8 cellular contexts compared by ENCODE assay signal in the genomic region with DNA sequence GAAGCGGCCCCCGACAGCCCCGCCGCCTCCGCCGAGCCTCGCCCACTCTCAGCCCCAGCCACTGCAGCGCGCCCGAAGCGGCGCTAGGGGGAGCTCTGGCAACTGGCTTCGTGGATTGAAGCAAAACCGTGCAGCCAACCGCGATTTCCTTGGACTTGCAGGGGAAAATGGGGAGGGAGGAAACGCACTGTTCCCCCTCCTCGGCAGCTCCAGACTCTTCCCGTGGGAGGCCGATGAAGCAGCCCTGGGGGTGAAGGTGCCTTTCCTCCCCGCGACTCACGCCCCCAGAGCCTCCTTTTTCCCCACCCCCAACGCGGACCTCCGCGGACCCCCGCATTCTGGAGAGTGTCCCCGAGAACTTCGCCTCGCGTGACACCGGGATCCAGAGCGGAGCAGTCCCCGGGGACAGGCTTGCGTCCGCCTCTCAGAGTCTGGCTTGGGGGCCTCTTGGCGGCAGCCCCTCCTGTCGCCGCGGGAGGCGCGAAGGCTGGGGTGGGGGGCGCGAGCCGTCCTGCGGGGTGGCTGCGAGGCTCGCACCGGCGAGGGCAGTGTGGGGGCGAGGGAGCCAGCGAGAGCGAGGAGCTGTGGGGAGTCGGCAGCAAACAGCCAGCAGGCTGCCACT. TPM values are rescaled to one million over a fixed set of nuclear protein-coding genes. Genes with fewer than 3 reads are reported as not detected.
DNase-seq lines count a peak whose midpoint lies in the region; ATAC-seq and TF ChIP-seq lines count a peak whose summit lies in the region.

No MANE protein-coding gene starts in this region.

- H3K4me1 Mint-ChIP-seq in activated CD4-positive, alpha-beta T cell treated with anti-CD3 and anti-CD28 coated beads, Interleukin-2, amount 10 ng/mL, durations not matched to agents 7 days and 5 days = peaks cover 32% of the 10 kb centered on the region

- H3K36me3 ChIP-seq in colonic mucosa = no peaks in the 10 kb centered on the region

- H3K4me1 ChIP-seq in colonic mucosa = peaks cover 12% of the 10 kb centered on the region

- H3K27me3 Mint-ChIP-seq in activated CD4-positive, alpha-beta T cell treated with anti-CD3 and anti-CD28 coated beads, Interleukin-2, amount 10 ng/mL, durations not matched to agents 7 days and 5 days = peaks cover 19% of the 10 kb centered on the region

- no peaks in the 10 kb centered on the region for H3K27me3 ChIP-seq in colonic mucosa

- peak overlapping the region; percentile 72 for H3K27ac Mint-ChIP-seq in activated CD4-positive, alpha-beta T cell treated with anti-CD3 and anti-CD28 coated beads, Interleukin-2, amount 10 ng/mL, durations not matched to agents 7 days and 5 days

- TF ChIP-seq CTCF in colonic mucosa (IDR thresholded peaks at IDR 0.05) = peak; percentile 94

- no peaks in the 10 kb centered on the region for H3K9me3 Mint-ChIP-seq in activated CD4-positive, alpha-beta T cell treated with anti-CD3 and anti-CD28 coated beads, Interleukin-2, amount 10 ng/mL, durations not matched to agents 7 days and 5 days

- H3K9ac ChIP-seq in colonic mucosa (ENCODE audit: low read depth in 2 of 2, low read length in 2 of 2) = peak overlapping the region; percentile 83 to 97

- peak; percentile 88 for DNase-seq in ACHN
- peak; percentile 92 for DNase-seq in H4 (ENCODE audit: low spot score)
- DNase-seq in NCI-H460 (ENCODE audit: extremely low read depth, low read depth) = peak; percentile 88
- DNase-seq in activated CD4-positive, alpha-beta T cell treated with anti-CD3 and anti-CD28 coated beads, Interleukin-2, amount 10 ng/mL, durations not matched to agents 7 days and 5 days = peak; percentile 83
- DNase-seq in colonic mucosa = peak; percentile 95
- DNase-seq in left kidney (ENCODE audit: low read depth, low spot score) = peak; percentile 96
- peak; percentile 53 to 71 (median 64) for DNase-seq in stimulated activated CD4-positive, alpha-beta T cell treated with anti-CD3 and anti-CD28 coated beads, Interleukin-1b, Interleukin-23, amount 100 ng/mL, for 24 hours (ENCODE audit: low read depth in 4 of 4, low spot score in 1 of 4)

- CTCF ChIA-PET in activated CD4-positive, alpha-beta T cell treated with anti-CD3 and anti-CD28 coated beads, Interleukin-2, amount 10 ng/mL, durations not matched to agents 7 days and 5 days (lab: Charles Lee) = interaction anchor here (0.6 to 4.3 kb wide), 37 partner anchors 9 to 620 kb away, joined by 3 to 32 read pairs (median 4); a partner anchor contains a TSS

- no peak for ATAC-seq in HG03095 (IDR thresholded peaks at IDR 0.05; ENCODE audit: unreplicated experiment)

- H3K4me3 Mint-ChIP-seq in activated CD4-positive, alpha-beta T cell treated with anti-CD3 and anti-CD28 coated beads, Interleukin-2, amount 10 ng/mL, durations not matched to agents 7 days and 5 days = peak overlapping the region; percentile 73

- H3K4me3 ChIP-seq in colonic mucosa = peak overlapping the region; percentile 73

- H3K36me3 Mint-ChIP-seq in activated CD4-positive, alpha-beta T cell treated with anti-CD3 and anti-CD28 coated beads, Interleukin-2, amount 10 ng/mL, durations not matched to agents 7 days and 5 days (ENCODE audit: low read depth) = no peaks in the 10 kb centered on the region

- intact Hi-C loops in colonic mucosa (cut with DNase I) = loop anchor here (5.0 kb wide), 1 partner anchor 308 kb away; no protein-coding TSS in a partner anchor

- H3K27ac ChIP-seq in colonic mucosa = peak overlapping the region; percentile 98

- POLR2A ChIA-PET in activated CD4-positive, alpha-beta T cell treated with anti-CD3 and anti-CD28 coated beads, Interleukin-2, amount 10 ng/mL, durations not matched to agents 7 days and 5 days (lab: Charles Lee) = no interaction called here

- H3K9me3 ChIP-seq in colonic mucosa = no peaks in the 10 kb centered on the region

- in situ Hi-C loops in ACHN (cut with HindIII; ENCODE audit: low pct_ligation_motif_present, low pct_unique_long_range_greater_than_20kb, low sequenced_read_pairs) = no loop called here

RNA-seq across cellular contexts. Expression of a gene that starts 3.8 kb away (rescaled TPM):
- total RNA-seq in H4 (2014; rRNA removed; shearing (Covaris generic)) = 12.9 and 24.3 TPM in 2 replicates
- total RNA-seq in NCI-H460 (2014; rRNA removed; shearing (Covaris generic)) = 31.1 and 40.5 TPM in 2 replicates
- polyA plus RNA-seq in NCI-H460 (2014; cell fraction: nucleus; rRNA removed) = 44.5 and 65.4 TPM in 2 replicates
- 1 to 10 TPM; 1.8 to 2.3 TPM for total RNA-seq in activated CD4-positive, alpha-beta T cell treated with anti-CD3 and anti-CD28 coated beads, Interleukin-2, amount 10 ng/mL, durations not matched to agents 7 days and 5 days
- 1 to 10 TPM; 9.1 to 9.6 TPM for total RNA-seq in colonic mucosa
